In the genomic region with DNA sequence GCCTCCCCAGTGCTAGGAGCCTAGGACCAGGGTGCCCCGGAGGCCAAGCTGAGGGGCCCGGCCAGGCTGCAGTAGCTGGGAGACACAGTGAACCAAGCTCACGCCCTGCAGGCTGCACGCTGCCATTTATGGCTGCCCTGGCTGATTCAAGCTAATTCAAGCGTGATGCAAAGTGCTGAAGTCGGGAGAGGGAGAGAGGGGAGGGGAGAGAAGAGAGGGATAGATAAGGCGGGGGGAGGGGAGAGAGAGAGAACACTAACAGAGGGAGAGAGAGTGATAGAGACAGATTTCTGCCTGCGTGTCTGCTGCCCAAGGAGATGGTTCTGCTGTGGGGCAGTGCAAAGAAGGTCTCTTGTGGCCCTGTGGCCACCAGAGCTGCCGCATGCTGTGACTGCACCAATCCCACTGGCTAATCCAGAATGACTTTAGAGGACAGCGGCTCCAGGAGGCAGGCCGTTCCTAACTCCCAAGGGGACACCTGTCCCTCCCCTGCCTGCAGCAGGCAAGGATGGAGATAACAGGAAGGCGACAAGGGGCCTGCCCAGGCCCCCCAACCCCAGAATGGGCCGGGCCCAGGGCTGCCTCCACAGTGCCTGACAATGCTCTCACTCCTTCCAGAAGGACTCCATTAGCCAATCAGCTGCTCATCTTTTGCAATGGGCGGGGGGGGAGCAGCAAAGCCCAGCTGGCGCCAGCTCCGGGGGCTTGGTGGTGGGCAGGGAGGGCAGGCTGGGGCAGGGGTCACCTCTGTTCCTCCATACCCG, we compare ENCODE assay signal across 10 cellular contexts. TPM values are rescaled to one million over a fixed set of nuclear protein-coding genes. Genes with fewer than 3 reads are reported as not detected.
DNase-seq lines count a peak whose midpoint lies in the region; ATAC-seq, FAIRE-seq and TF ChIP-seq lines count a peak whose summit lies in the region.
"Had no signal": no experiment of that assay in that cellular context is flagged by ENCODE, and none has a peak within 500 bp of the region (broad histone marks: within the 10 kb centered on the region; RNA-seq: fewer than 3 reads in every experiment).

No MANE protein-coding gene starts in this region.

- H3K79me2 ChIP-seq in astrocyte (ENCODE audit: insufficient read depth, low read length) = peaks cover 98% of the 10 kb centered on the region

- peaks cover 61% of the 10 kb centered on the region for H4K20me1 ChIP-seq in astrocyte (ENCODE audit: insufficient read depth, low read length)

- no peaks in the 10 kb centered on the region for H3K27me3 Mint-ChIP-seq in astrocyte (ENCODE audit: low read depth, unreplicated experiment)

- peak; percentile 59 for DNase-seq in DMS53 (lab: John Stamatoyannopoulos, UW)
- DNase-seq in DMS53 treated with DMSO at 0.1 percent for 48 hours (lab: John Stamatoyannopoulos, UW; ENCODE audit: unreplicated experiment) = no peak
- DNase-seq in astrocyte (ENCODE audit: low read depth) = peak; percentile 73
- DNase-seq in islet precursor cell = peak; percentile 82
- DNase-seq in tibial artery = peak in 1 of 2 donors; percentile 81
- no peak for DNase-seq in occipital lobe (lab: John Stamatoyannopoulos, UW)
- DNase-seq: activated gamma-delta T cell had no signal

- TF ChIP-seq CTCF in astrocyte (IDR thresholded peaks at IDR 0.05; ENCODE audit: insufficient read depth, low read depth, low read length) (no peak), tibial artery (IDR thresholded peaks at IDR 0.05) (peak in 1 of 2 experiments; percentile 5)

- peaks cover 54% of the 10 kb centered on the region for H3K4me1 Mint-ChIP-seq in astrocyte (ENCODE audit: low read depth, unreplicated experiment)

- peaks cover 4% of the 10 kb centered on the region for H3K36me3 Mint-ChIP-seq in astrocyte (ENCODE audit: low read depth, unreplicated experiment)

- H3K36me3 ChIP-seq in astrocyte (ENCODE audit: insufficient read depth, low read length) (no peaks in the 10 kb centered on the region), tibial artery (no peaks in the 10 kb centered on the region)

- H3K4me1 ChIP-seq in astrocyte (ENCODE audit: insufficient read depth, low read length) = peaks cover 48% of the 10 kb centered on the region
- H3K4me1 ChIP-seq in tibial artery = peaks cover 7 to 97% (median 77%) of the 10 kb centered on the region in 4 donors

- H3K9ac ChIP-seq in astrocyte (ENCODE audit: low read length) = peak overlapping the region; percentile 48

- H3K27me3 ChIP-seq in astrocyte (ENCODE audit: insufficient read depth, low read length) = no peaks in the 10 kb centered on the region
- H3K27me3 ChIP-seq in tibial artery = no peaks in the 10 kb centered on the region

- H3K9me3 Mint-ChIP-seq in astrocyte (ENCODE audit: unreplicated experiment) = no peaks in the 10 kb centered on the region

- H3K4me3 Mint-ChIP-seq in astrocyte (ENCODE audit: unreplicated experiment) = peak overlapping the region; percentile 50

- peak overlapping the region; percentile 65 for H3K27ac ChIP-seq in astrocyte (ENCODE audit: low read depth, low read length)
- H3K27ac ChIP-seq in tibial artery = peak overlapping the region; percentile 85 to 89

- no peak for ATAC-seq in GM21528 (IDR thresholded peaks at IDR 0.05; ENCODE audit: low FRiP score, unreplicated experiment)
- ATAC-seq in GM21423 (IDR thresholded peaks at IDR 0.05; ENCODE audit: unreplicated experiment) = no peak

- H2AFZ ChIP-seq in astrocyte (ENCODE audit: low read depth, low read length) = no peak overlapping the region

- H3K9me3 ChIP-seq in astrocyte (ENCODE audit: insufficient read depth, low read depth, low read length) (no peaks in the 10 kb centered on the region), tibial artery (no peaks in the 10 kb centered on the region)

- H3K27ac Mint-ChIP-seq in astrocyte (ENCODE audit: unreplicated experiment) = no peak overlapping the region

- peak overlapping the region; percentile 78 for H3K4me2 ChIP-seq in astrocyte (ENCODE audit: low read length)

- FAIRE-seq in astrocyte (lab: Jason Lieb, UNC) = no peak
- FAIRE-seq: A204.1 had no signal

- intact Hi-C loops in tibial artery (cut with DNase I; ENCODE audit: low total_unique reads) = no loop called here

- no peak overlapping the region for H3K4me3 ChIP-seq in astrocyte (ENCODE audit: insufficient read depth, low read depth, low read length)
- H3K4me3 ChIP-seq in tibial artery = peak overlapping the region in 1 of 2 donors; percentile 14

RNA-seq across cellular contexts. Expression of a gene that starts 12.9 kb away (rescaled TPM):
- 177 and 179 TPM in 2 replicates for total RNA-seq in astrocyte
- total RNA-seq in occipital lobe = 34.6 TPM

RNA-seq across cellular contexts. Expression of a gene that starts 28.5 kb away (rescaled TPM):
- total RNA-seq in astrocyte (45.5 and 47.2 TPM in 2 replicates), occipital lobe (20.0 TPM)

RNA-seq across cellular contexts. Expression of a gene that starts 28.8 kb away (rescaled TPM):
- total RNA-seq in astrocyte (24.3 and 26.0 TPM in 2 replicates), occipital lobe (17.8 TPM)

RNA-seq across cellular contexts. Expression of a gene that starts 39.2 kb away (rescaled TPM):
- total RNA-seq in astrocyte = 143 and 176 TPM in 2 replicates
- total RNA-seq in occipital lobe = 87.7 TPM

RNA-seq across cellular contexts. Expression of a gene that starts 40.0 kb away (rescaled TPM):
- 20.1 and 20.9 TPM in 2 replicates for total RNA-seq in astrocyte
- 61.3 TPM for total RNA-seq in occipital lobe

Comparison
In these comparisons a context has a peak if more than half of its experiments do, and no peak if none do; other contexts are left out.
1. DNase-seq: peak in DMS53 (single experiment), astrocyte (single experiment) and islet precursor cell (single experiment); none in DMS53 treated with DMSO at 0.1 percent for 48 hours (single experiment) and occipital lobe (single experiment).